Comparison of ENCODE assay signal across 8 cellular contexts in the genomic region with DNA sequence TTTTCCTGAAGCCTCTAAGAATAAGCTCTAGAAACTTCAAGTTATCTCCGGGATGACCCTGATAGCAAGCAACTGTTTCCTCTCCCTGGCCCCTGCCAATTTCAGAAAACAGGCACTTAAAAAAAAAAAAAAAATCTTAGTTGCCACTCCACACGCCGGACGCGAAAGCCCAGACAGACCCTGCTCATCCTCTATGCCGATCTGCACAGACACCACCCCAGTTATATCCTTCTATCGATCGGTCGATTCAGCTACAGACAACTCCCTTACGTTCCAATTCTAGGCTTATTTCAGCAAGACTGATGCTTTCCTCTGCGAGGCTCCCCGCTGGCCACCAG. TPM values are rescaled to one million over a fixed set of nuclear protein-coding genes. Genes with fewer than 3 reads are reported as not detected.
DNase-seq lines count a peak whose midpoint lies in the region; ATAC-seq, FAIRE-seq and TF ChIP-seq lines count a peak whose summit lies in the region.

No MANE protein-coding gene starts in this region.

- H3K36me3 ChIP-seq in ES-I3 (ENCODE audit: insufficient read depth, low read length) (peaks cover 5% of the 10 kb centered on the region; the same call in 1 of the 2 replicates), OCI-LY1 (ENCODE audit: insufficient read depth, low read length) (peaks cover 27% of the 10 kb centered on the region), fibroblast of lung (ENCODE audit: control insufficient read depth, insufficient read depth, low read length) (no peaks in the 10 kb centered on the region), pancreas (no peaks in the 10 kb centered on the region)

- H3K9me3 Mint-ChIP-seq in activated naive CD4-positive, alpha-beta T cell treated with anti-CD3 and anti-CD28 coated beads, Interleukin-2, amount 50 U/mL, for 72 hours: no peaks in the 10 kb centered on the region

- H3F3A ChIP-seq in OCI-LY1 (ENCODE audit: insufficient read depth, low read length): no peaks in the 10 kb centered on the region

- intact Hi-C loops in pancreas (cut with DNase I): no loop called here

- H3K4me3 ChIP-seq in OCI-LY1 (ENCODE audit: low read depth, low read length, poor library complexity, severe bottlenecking) (peak overlapping the region; percentile 97), fibroblast of lung (replicated peaks in 1 of 4; ENCODE audit: control extremely low read depth in 1 of 4, insufficient read depth in 1 of 4, low read depth in 3 of 4, low read length in 4 of 4) (peak overlapping the region; percentile 67 to 99 (median 90)), pancreas (peak overlapping the region; percentile 26 to 70 (median 54))

- H3K4me1 ChIP-seq in ES-I3 (ENCODE audit: insufficient read depth, low read length) (peaks cover 10% of the 10 kb centered on the region), OCI-LY1 (ENCODE audit: insufficient read depth, low read length, severe bottlenecking) (peaks cover 25% of the 10 kb centered on the region), fibroblast of lung (ENCODE audit: control insufficient read depth, extremely low read depth, insufficient read depth, low read length) (peaks cover 2% of the 10 kb centered on the region), pancreas (peaks cover 0 to 4% (median 3%) of the 10 kb centered on the region in 3 donors)

- no peak for DNase-seq in fibroblast of lung (ENCODE audit: low read depth in 2 of 2)
- peak in 1 of 6 donors; percentile 22 for DNase-seq in pancreas
- DNase-seq in GM19238 (ENCODE audit: insufficient read length, low spot score): no peak
- no peak for DNase-seq in activated naive CD4-positive, alpha-beta T cell treated with anti-CD3 and anti-CD28 coated beads, Interleukin-2, amount 50 U/mL, for 72 hours (ENCODE audit: low spot score in 2 of 2)
- DNase-seq in activated CD4-positive, alpha-beta T cell treated with anti-CD3 and anti-CD28 coated beads, Interleukin-2, amount 50 U/mL, for 1 hour: no peak
- no peak for DNase-seq in GM19239 (ENCODE audit: insufficient read length, low spot score)

- H3K27ac Mint-ChIP-seq in activated naive CD4-positive, alpha-beta T cell treated with anti-CD3 and anti-CD28 coated beads, Interleukin-2, amount 50 U/mL, for 72 hours: peak overlapping the region in 1 of 2 donors; percentile 97

- H3K27me3 ChIP-seq in OCI-LY1 (ENCODE audit: insufficient read depth, low read length) (no peaks in the 10 kb centered on the region), fibroblast of lung (ENCODE audit: control insufficient read depth, insufficient read depth, low read length) (no peaks in the 10 kb centered on the region), pancreas (no peaks in the 10 kb centered on the region)

- H2AFZ ChIP-seq in OCI-LY1 (ENCODE audit: low read length): no peak overlapping the region
- peak overlapping the region; percentile 94 for H2AFZ ChIP-seq in fibroblast of lung (ENCODE audit: low read length)

- H3K4me2 ChIP-seq in OCI-LY1 (ENCODE audit: low read length) (peak overlapping the region; percentile 83), fibroblast of lung (ENCODE audit: extremely low read depth, insufficient read depth, low read length) (peak overlapping the region; percentile 36)

- TF ChIP-seq CTCF in OCI-LY1 (IDR thresholded peaks at IDR 0.05; ENCODE audit: low read length) (no peak), fibroblast of lung (conservative IDR thresholded peaks at IDR 0.05 in 1 of 2, IDR thresholded peaks at IDR 0.05 in 1 of 2; ENCODE audit: low read depth in 1 of 2, low read length in 2 of 2) (no peak), pancreas (IDR thresholded peaks at IDR 0.05) (no peak)

- no peaks in the 10 kb centered on the region for H3K9me2 ChIP-seq in OCI-LY1 (ENCODE audit: low read depth, low read length)

- H3K79me2 ChIP-seq in OCI-LY1 (ENCODE audit: insufficient read depth, low read length) (peaks cover 45% of the 10 kb centered on the region), fibroblast of lung (ENCODE audit: control insufficient read depth, insufficient read depth, low read length) (peaks cover 46% of the 10 kb centered on the region)

- WGBS in pancreas, 2 donors: 0% methylated on average over 12 of the region's 12 CpGs

- H4K20me1 ChIP-seq in OCI-LY1 (ENCODE audit: insufficient read depth, low read length): no peaks in the 10 kb centered on the region
- no peaks in the 10 kb centered on the region for H4K20me1 ChIP-seq in fibroblast of lung (ENCODE audit: control insufficient read depth, extremely low read depth, insufficient read depth, low read length)

- no peaks in the 10 kb centered on the region for H3K9me3 ChIP-seq in ES-I3 (ENCODE audit: control insufficient read depth, insufficient read depth, low read length)
- H3K9me3 ChIP-seq in OCI-LY1 (ENCODE audit: low read length): no peaks in the 10 kb centered on the region
- H3K9me3 ChIP-seq in fibroblast of lung (ENCODE audit: control insufficient read depth, insufficient read depth, low read depth, low read length): no peaks in the 10 kb centered on the region
- H3K9me3 ChIP-seq in pancreas: no peaks in the 10 kb centered on the region

- ATAC-seq in pancreas: peak in 1 of 4 donors; percentile 6
- ATAC-seq in activated naive CD4-positive, alpha-beta T cell treated with anti-CD3 and anti-CD28 coated beads, Interleukin-2, amount 50 U/mL, for 72 hours: no peak

- H3K9ac ChIP-seq in ES-I3 (ENCODE audit: low read depth, low read length) (peak overlapping the region; percentile 96), OCI-LY1 (ENCODE audit: low read length) (peak overlapping the region; percentile 100), fibroblast of lung (ENCODE audit: insufficient read depth, low read length) (peak overlapping the region; percentile 87)

- peaks cover 13 to 15% of the 10 kb centered on the region in 2 donors for H3K36me3 Mint-ChIP-seq in activated naive CD4-positive, alpha-beta T cell treated with anti-CD3 and anti-CD28 coated beads, Interleukin-2, amount 50 U/mL, for 72 hours

- H3K27ac ChIP-seq in OCI-LY1 (ENCODE audit: low read depth, low read length, poor library complexity, severe bottlenecking) (peak overlapping the region; percentile 89), fibroblast of lung (ENCODE audit: insufficient read depth, low read length) (peak overlapping the region; percentile 94), pancreas (peak overlapping the region; percentile 71 to 92 (median 84))

- FAIRE-seq in pancreas (lab: Jason Lieb, UNC): no peak
- no peak for FAIRE-seq in GM19239 (lab: Jason Lieb, UNC)

RNA-seq across cellular contexts. Expression of a gene that starts 1.6 kb away (rescaled TPM):
- total RNA-seq in fibroblast of lung: 17.5 and 24.6 TPM in 2 replicates
- polyA plus RNA-seq in fibroblast of lung: 22.4 and 29.2 TPM in 2 replicates
- 37.8 and 55.1 TPM in 2 replicates for polyA plus RNA-seq in fibroblast of lung (2012)
- 2.6 and 20.9 TPM in 2 replicates for polyA minus RNA-seq in fibroblast of lung (ENCODE audit: low replicate concordance)
- 10 to 100 TPM in 3 of 6 donors, 1 to 10 TPM in 3; 4.8 to 10.7 (median 8.2) TPM for total RNA-seq in pancreas
- 10 to 100 TPM in 1 of 2 donors, 1 to 10 TPM in 1; 7.1 to 15.3 TPM for polyA plus RNA-seq in pancreas
- 100 to 1,000 TPM; 181 to 187 TPM for total RNA-seq in activated naive CD4-positive, alpha-beta T cell treated with anti-CD3 and anti-CD28 coated beads, Interleukin-2, amount 50 U/mL, for 72 hours

RNA-seq across cellular contexts. Expression of a gene that starts 23.3 kb away (rescaled TPM):
- not detected in 2 replicates for total RNA-seq in fibroblast of lung
- 0.08 TPM in 1 of 2 replicates, not detected in the other for polyA plus RNA-seq in fibroblast of lung
- polyA plus RNA-seq in fibroblast of lung (2012): 0.14 TPM in 1 of 2 replicates, not detected in the other
- not detected in 2 replicates for polyA minus RNA-seq in fibroblast of lung (ENCODE audit: low replicate concordance)
- under 1 TPM in 1 of 6 donors, not detected in 5; 0.19 TPM for total RNA-seq in pancreas
- polyA plus RNA-seq in pancreas: under 1 TPM; 0.14 to 0.19 TPM
- not detected for total RNA-seq in activated naive CD4-positive, alpha-beta T cell treated with anti-CD3 and anti-CD28 coated beads, Interleukin-2, amount 50 U/mL, for 72 hours

RNA-seq across cellular contexts. Expression of a gene that starts 34.5 kb away (rescaled TPM):
- total RNA-seq in fibroblast of lung (81.4 and 84.7 TPM in 2 replicates), pancreas (10 to 100 TPM; 43.8 to 71.2 (median 56.6) TPM)
- polyA plus RNA-seq in fibroblast of lung (125 and 136 TPM in 2 replicates), pancreas (10 to 100 TPM; 59.8 to 78.0 TPM)
- 82.6 and 100 TPM in 2 replicates for polyA plus RNA-seq in fibroblast of lung (2012)
- 159 and 219 TPM in 2 replicates for polyA minus RNA-seq in fibroblast of lung (ENCODE audit: low replicate concordance)
- 100 to 1,000 TPM; 103 to 116 TPM for total RNA-seq in activated naive CD4-positive, alpha-beta T cell treated with anti-CD3 and anti-CD28 coated beads, Interleukin-2, amount 50 U/mL, for 72 hours

RNA-seq across cellular contexts. Expression of a gene that starts 38.3 kb away (rescaled TPM):
- total RNA-seq in fibroblast of lung (32.0 and 36.5 TPM in 2 replicates), pancreas (1 to 10 TPM in 4 of 6 donors, under 1 TPM in 2; 0.69 to 4.8 (median 2.0) TPM)
- polyA plus RNA-seq in fibroblast of lung (16.3 and 42.8 TPM in 2 replicates), pancreas (1 to 10 TPM; 5.3 to 5.8 TPM)
- polyA plus RNA-seq in fibroblast of lung (2012): 18.4 and 38.7 TPM in 2 replicates
- 8.1 TPM in 1 of 2 replicates, not detected in the other for polyA minus RNA-seq in fibroblast of lung (ENCODE audit: low replicate concordance)
- 1 to 10 TPM in 1 of 2 donors, under 1 TPM in 1; 0.72 to 2.2 TPM for total RNA-seq in activated naive CD4-positive, alpha-beta T cell treated with anti-CD3 and anti-CD28 coated beads, Interleukin-2, amount 50 U/mL, for 72 hours

RNA-seq across cellular contexts. Expression of a gene that starts 48.1 kb away (rescaled TPM):
- total RNA-seq in fibroblast of lung: 5.1 and 10.4 TPM in 2 replicates
- polyA plus RNA-seq in fibroblast of lung: 15.3 and 15.4 TPM in 2 replicates
- polyA plus RNA-seq in fibroblast of lung (2012): 7.6 and 7.9 TPM in 2 replicates
- polyA minus RNA-seq in fibroblast of lung (ENCODE audit: low replicate concordance): 14.0 and 16.7 TPM in 2 replicates
- total RNA-seq in pancreas: 1 to 10 TPM in 5 of 6 donors, under 1 TPM in 1; 0.87 to 2.3 (median 1.5) TPM
- 1 to 10 TPM; 1.7 to 5.6 TPM for polyA plus RNA-seq in pancreas
- total RNA-seq in activated naive CD4-positive, alpha-beta T cell treated with anti-CD3 and anti-CD28 coated beads, Interleukin-2, amount 50 U/mL, for 72 hours: 1 to 10 TPM; 4.6 to 9.1 TPM
